17 cellular contexts compared by ENCODE assay signal in genomic region chr17:33290156-33290697, GRCh38. TPM values are rescaled to one million over a fixed set of nuclear protein-coding genes. Genes with fewer than 3 reads are reported as not detected.
DNase-seq lines count a peak whose midpoint lies in the region; TF ChIP-seq lines count a peak whose summit lies in the region.
"Had no signal": no experiment of that assay in that cellular context is flagged by ENCODE, and none has a peak within 500 bp of the region (broad histone marks: within the 10 kb centered on the region; RNA-seq: fewer than 3 reads in every experiment).

No MANE protein-coding gene starts in this region.

- peaks cover 8 to 55% (median 40%) of the 10 kb centered on the region in 10 experiments; a peak in 19 of 20 replicates for H3K4me1 ChIP-seq in BLaER1 treated with 17β-estradiol and CSF1 and Interleukin-3, amounts not matched to agents 10 nM and 100 nM
- no peaks in the 10 kb centered on the region for H3K4me1 ChIP-seq in hepatocyte (ENCODE audit: insufficient read depth)
- H3K4me1 ChIP-seq: HAP-1 had no signal

- H3K4me2 ChIP-seq in BLaER1 treated with 17β-estradiol and CSF1 and Interleukin-3, amounts not matched to agents 10 nM and 100 nM: peak overlapping the region in 8 of 11 experiments; percentile 93 to 100 (median 98); a peak in 15 of 22 replicates
- no peak overlapping the region for H3K4me2 ChIP-seq in hepatocyte

- no peaks in the 10 kb centered on the region for H3K9me3 ChIP-seq in BLaER1 treated with 17β-estradiol and CSF1 and Interleukin-3, amounts not matched to agents 10 nM and 100 nM (replicated peaks in 1 of 11)
- no peaks in the 10 kb centered on the region for H3K9me3 ChIP-seq in hepatocyte (ENCODE audit: low read depth)
- H3K9me3 ChIP-seq: A549, HAP-1 had no signal

- peak overlapping the region in 4 of 5 experiments; percentile 33 to 90 (median 52) for H3K4me3 Mint-ChIP-seq in brain

- no peaks in the 10 kb centered on the region for H3K9me2 ChIP-seq in hepatocyte (replicated peaks; ENCODE audit: insufficient read depth)

- WGBS in hepatocyte (ENCODE audit: low lambda C conversion rate, missing lambda C conversion rate): 85% methylated on average over 10 of the region's 10 CpGs

- peaks cover 20% of the 10 kb centered on the region for H3K4me1 Mint-ChIP-seq in brain

- no peak overlapping the region for H3K27ac ChIP-seq in BLaER1 treated with 17β-estradiol and CSF1 and Interleukin-3, amounts not matched to agents 10 nM and 100 nM
- H3K27ac ChIP-seq in hepatocyte: no peak overlapping the region

- peaks cover 75% of the 10 kb centered on the region for H3K27me3 Mint-ChIP-seq in brain

- DNase-seq in islet precursor cell (peak; percentile 61), posterior cingulate gyrus (peak in 8 of 10 donors; percentile 15 to 86 (median 40)), NCI-H1694 (lab: John Stamatoyannopoulos, UW) (no peak), hepatocyte (ENCODE audit: low spot score) (no peak), NCI-H526 treated with DMSO at 0.1 percent for 48 hours (lab: John Stamatoyannopoulos, UW) (no peak)
- DNase-seq in activated CD8-positive, alpha-beta memory T cell treated with anti-CD3 and anti-CD28 coated beads, Interleukin-2, amount 50 U/mL, for 4 hours: no peak
- DNase-seq: DMS153, NCI-H1105 treated with DMSO at 0.1 percent for 48 hours, NCI-H187, NCI-H226, NCI-H524 treated with DMSO at 0.1 percent for 48 hours had no signal

- peaks cover 0 to 15% (median 0%) of the 10 kb centered on the region in 11 experiments; a peak in 6 of 22 replicates for H4K20me1 ChIP-seq in BLaER1 treated with 17β-estradiol and CSF1 and Interleukin-3, amounts not matched to agents 10 nM and 100 nM
- no peaks in the 10 kb centered on the region for H4K20me1 ChIP-seq in hepatocyte (ENCODE audit: insufficient read depth, poor library complexity, severe bottlenecking)

- TF ChIP-seq CTCF in brain (conservative IDR thresholded peaks at IDR 0.05): no peak
- no peak for TF ChIP-seq CTCF in hepatocyte (IDR thresholded peaks at IDR 0.05; ENCODE audit: poor library complexity)

- intact Hi-C loops in posterior cingulate gyrus (cut with DNase I): loop anchor here (5.0 to 10.0 kb wide), 4 partner anchors 55 to 385 kb away; no protein-coding TSS in a partner anchor

- no peak overlapping the region for H3K27ac Mint-ChIP-seq in brain
- H3K27ac Mint-ChIP-seq: CD14-positive monocyte had no signal

- no peak overlapping the region for H2AFZ ChIP-seq in hepatocyte

- no peaks in the 10 kb centered on the region; a peak in 1 of 22 replicates for H3K36me3 ChIP-seq in BLaER1 treated with 17β-estradiol and CSF1 and Interleukin-3, amounts not matched to agents 10 nM and 100 nM
- no peaks in the 10 kb centered on the region for H3K36me3 ChIP-seq in hepatocyte (replicated peaks; ENCODE audit: insufficient read depth, low read depth)
- H3K36me3 ChIP-seq: HAP-1 had no signal

- no peaks in the 10 kb centered on the region for H3K79me2 ChIP-seq in hepatocyte

- H3K27me3 ChIP-seq in BLaER1 treated with 17β-estradiol and CSF1 and Interleukin-3, amounts not matched to agents 10 nM and 100 nM: peaks cover 0 to 44% (median 0%) of the 10 kb centered on the region in 11 experiments; a peak in 6 of 22 replicates
- peaks cover 68% of the 10 kb centered on the region for H3K27me3 ChIP-seq in hepatocyte

- H3K9ac ChIP-seq in BLaER1 treated with 17β-estradiol and CSF1 and Interleukin-3, amounts not matched to agents 10 nM and 100 nM: peak overlapping the region in 3 of 11 experiments; percentile 88 to 92 (median 91); a peak in 2 of 22 replicates

- H3K4me3 ChIP-seq in BLaER1 treated with 17β-estradiol and CSF1 and Interleukin-3, amounts not matched to agents 10 nM and 100 nM: peak overlapping the region in 3 of 10 experiments; percentile 79 to 85 (median 80); a peak in 4 of 20 replicates
- no peak overlapping the region for H3K4me3 ChIP-seq in hepatocyte
- H3K4me3 ChIP-seq: HAP-1 had no signal

- no peaks in the 10 kb centered on the region for H3K36me3 Mint-ChIP-seq in brain

- peaks cover 0 to 3% (median 0%) of the 10 kb centered on the region in 5 experiments for H3K9me3 Mint-ChIP-seq in brain

RNA-seq across cellular contexts. Expression of gene ASIC2, which starts 2.9 kb away (rescaled TPM):
- polyA plus RNA-seq in brain (ENCODE audit: insufficient read depth, low read depth, low replicate concordance) (3.7 TPM), hepatocyte (3.2 and 3.3 TPM in 2 replicates)
- total RNA-seq in hepatocyte: 0.96 and 2.3 TPM in 2 replicates
- total RNA-seq: LHCN-M2 had no signal
- polyA plus RNA-seq: CD14-positive monocyte had no signal

Comparison
In these comparisons a context has a peak if more than half of its experiments do, and no peak if none do; other contexts are left out.
1. DNase-seq: peak in islet precursor cell (single experiment) and posterior cingulate gyrus (8 of 10); none in NCI-H1694 (single experiment), hepatocyte (single experiment), NCI-H526 treated with DMSO at 0.1 percent for 48 hours (single experiment) and activated CD8-positive, alpha-beta memory T cell treated with anti-CD3 and anti-CD28 coated beads, Interleukin-2, amount 50 U/mL, for 4 hours (single experiment).